In the genomic region with DNA sequence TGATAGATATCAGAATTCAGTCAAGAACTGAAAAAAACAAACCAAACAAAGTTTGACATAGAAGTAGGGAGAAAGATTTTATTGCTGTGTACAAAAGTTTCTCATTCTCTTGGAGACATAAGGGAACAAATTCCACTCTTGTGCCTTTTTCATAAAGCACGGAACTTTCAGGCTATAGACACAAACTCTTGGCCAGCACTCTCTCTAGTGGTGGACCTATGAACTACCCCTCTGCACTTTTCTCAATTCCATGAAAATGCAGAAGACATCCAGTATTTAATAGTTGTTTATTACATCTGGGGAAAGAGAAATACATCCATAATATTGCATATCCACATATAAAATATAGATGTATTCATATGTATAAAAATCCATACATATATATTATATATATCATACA, we compare ENCODE assay signal across 8 cellular contexts.
DNase-seq lines count a peak whose midpoint lies in the region; ATAC-seq and TF ChIP-seq lines count a peak whose summit lies in the region.

No MANE protein-coding gene starts in this region.

- H3K36me3 ChIP-seq in osteoblast (ENCODE audit: insufficient read depth, low read length): no peaks in the 10 kb centered on the region

- H3K4me3 ChIP-seq in AG04450 (ENCODE audit: low read depth, low read length) (no peak overlapping the region), osteoblast (ENCODE audit: insufficient read depth, low read length) (no peak overlapping the region)

- no peaks in the 10 kb centered on the region for H4K20me1 ChIP-seq in osteoblast (ENCODE audit: insufficient read depth, low read length)

- H3K27me3 Mint-ChIP-seq in activated T-helper 1 cell treated with anti-CD3 and anti-CD28 coated beads, Interleukin-12 subunit alpha, Interleukin-12 subunit beta, Interleukin-2, Interleukin-4 antibody, amounts not matched to agents 30 ng/mL and 10 ng/mL and 1 ng/mL, durations not matched to agents 14 hours and 24 hours and 36 hours (ENCODE audit: insufficient read depth): no peaks in the 10 kb centered on the region

- H3K4me1 Mint-ChIP-seq in activated T-helper 1 cell treated with anti-CD3 and anti-CD28 coated beads, Interleukin-12 subunit alpha, Interleukin-12 subunit beta, Interleukin-2, Interleukin-4 antibody, amounts not matched to agents 30 ng/mL and 10 ng/mL and 1 ng/mL, durations not matched to agents 14 hours and 24 hours and 36 hours (ENCODE audit: low read depth): no peaks in the 10 kb centered on the region

- no peaks in the 10 kb centered on the region for H3K36me3 Mint-ChIP-seq in activated T-helper 1 cell treated with anti-CD3 and anti-CD28 coated beads, Interleukin-12 subunit alpha, Interleukin-12 subunit beta, Interleukin-2, Interleukin-4 antibody, amounts not matched to agents 30 ng/mL and 10 ng/mL and 1 ng/mL, durations not matched to agents 14 hours and 24 hours and 36 hours (ENCODE audit: low read depth)

- H3K27ac ChIP-seq in AG04450 (ENCODE audit: low read depth, low read length) (no peak overlapping the region), osteoblast (ENCODE audit: low read depth, low read length) (no peak overlapping the region)

- H3K9me3 Mint-ChIP-seq in activated T-helper 1 cell treated with anti-CD3 and anti-CD28 coated beads, Interleukin-12 subunit alpha, Interleukin-12 subunit beta, Interleukin-2, Interleukin-4 antibody, amounts not matched to agents 30 ng/mL and 10 ng/mL and 1 ng/mL, durations not matched to agents 14 hours and 24 hours and 36 hours: no peaks in the 10 kb centered on the region

- intact Hi-C loops in activated T-helper 1 cell treated with anti-CD3 and anti-CD28 coated beads, Interleukin-12 subunit alpha, Interleukin-12 subunit beta, Interleukin-2, Interleukin-4 antibody, amounts not matched to agents 30 ng/mL and 10 ng/mL and 1 ng/mL, durations not matched to agents 14 hours and 24 hours and 36 hours (cut with micrococcal nuclease): loop anchor here (2.0 to 5.0 kb wide), 2 partner anchors 1138 to 1165 kb away; no protein-coding TSS in a partner anchor

- H3K27ac Mint-ChIP-seq in activated T-helper 1 cell treated with anti-CD3 and anti-CD28 coated beads, Interleukin-12 subunit alpha, Interleukin-12 subunit beta, Interleukin-2, Interleukin-4 antibody, amounts not matched to agents 30 ng/mL and 10 ng/mL and 1 ng/mL, durations not matched to agents 14 hours and 24 hours and 36 hours: no peak overlapping the region

- H3K79me2 ChIP-seq in osteoblast (ENCODE audit: insufficient read depth, low read length): no peaks in the 10 kb centered on the region

- H3K27me3 ChIP-seq in AG04450 (ENCODE audit: control insufficient read depth, insufficient read depth, low read length) (no peaks in the 10 kb centered on the region), osteoblast (ENCODE audit: insufficient read depth, low read length) (no peaks in the 10 kb centered on the region)

- H2AFZ ChIP-seq in osteoblast (ENCODE audit: low read length): no peak overlapping the region

- H3K4me1 ChIP-seq in osteoblast (ENCODE audit: insufficient read depth, low read length): peaks cover 5% of the 10 kb centered on the region

- DNase-seq in AG04450 (ENCODE audit: low read depth, low spot score) (no peak), NCI-H510A treated with DMSO at 0.1 percent for 48 hours (lab: John Stamatoyannopoulos, UW) (peak; percentile 27), osteoblast (ENCODE audit: insufficient read length, low spot score, missing footprints) (peak; percentile 87), NCI-H1436 treated with DMSO at 0.1 percent for 48 hours (lab: John Stamatoyannopoulos, UW) (no peak)
- DNase-seq in activated T-helper 1 cell treated with anti-CD3 and anti-CD28 coated beads, Interleukin-12 subunit alpha, Interleukin-12 subunit beta, Interleukin-2, Interleukin-4 antibody, amounts not matched to agents 30 ng/mL and 10 ng/mL and 1 ng/mL, durations not matched to agents 14 hours and 24 hours and 36 hours (ENCODE audit: low spot score): no peak

- H3K4me3 Mint-ChIP-seq in activated T-helper 1 cell treated with anti-CD3 and anti-CD28 coated beads, Interleukin-12 subunit alpha, Interleukin-12 subunit beta, Interleukin-2, Interleukin-4 antibody, amounts not matched to agents 30 ng/mL and 10 ng/mL and 1 ng/mL, durations not matched to agents 14 hours and 24 hours and 36 hours: no peak overlapping the region

- ATAC-seq in GM18511 (IDR thresholded peaks at IDR 0.05; ENCODE audit: unreplicated experiment): peak; percentile 69
- ATAC-seq in esophagus mucosa: peak; percentile 80
- ATAC-seq in GM21367 (IDR thresholded peaks at IDR 0.05; ENCODE audit: unreplicated experiment): no peak

- CTCF ChIA-PET in AG04450 (lab: Charles Lee): interaction anchor here (0.9 to 1.1 kb wide), 2 partner anchors 8 to 296 kb away, joined by 3 to 5 read pairs; no protein-coding TSS in a partner anchor

- POLR2A ChIA-PET in AG04450 (lab: Yijun Ruan, JAX): no interaction called here

- H3K4me2 ChIP-seq in osteoblast (ENCODE audit: insufficient read depth, low read length): no peak overlapping the region

- TF ChIP-seq CTCF in AG04450 (IDR thresholded peaks at IDR 0.05; ENCODE audit: low read depth, low read length): peak; percentile 93
- peak; percentile 82 for TF ChIP-seq CTCF in osteoblast (IDR thresholded peaks at IDR 0.05; ENCODE audit: extremely low read depth, low read depth, low read length)

- H3K9me3 ChIP-seq in AG04450 (ENCODE audit: control insufficient read depth, insufficient read depth, low read length) (no peaks in the 10 kb centered on the region), osteoblast (ENCODE audit: low read depth, low read length) (no peaks in the 10 kb centered on the region)

Comparison
In these comparisons a context has a peak if more than half of its experiments do, and no peak if none do; other contexts are left out.
1. DNase-seq: peak in NCI-H510A treated with DMSO at 0.1 percent for 48 hours (single experiment) and osteoblast (single experiment); none in AG04450 (single experiment), NCI-H1436 treated with DMSO at 0.1 percent for 48 hours (single experiment) and activated T-helper 1 cell treated with anti-CD3 and anti-CD28 coated beads, Interleukin-12 subunit alpha, Interleukin-12 subunit beta, Interleukin-2, Interleukin-4 antibody, amounts not matched to agents 30 ng/mL and 10 ng/mL and 1 ng/mL, durations not matched to agents 14 hours and 24 hours and 36 hours (single experiment).